Comparison of ENCODE assay signal across 10 cellular contexts in the genomic region with DNA sequence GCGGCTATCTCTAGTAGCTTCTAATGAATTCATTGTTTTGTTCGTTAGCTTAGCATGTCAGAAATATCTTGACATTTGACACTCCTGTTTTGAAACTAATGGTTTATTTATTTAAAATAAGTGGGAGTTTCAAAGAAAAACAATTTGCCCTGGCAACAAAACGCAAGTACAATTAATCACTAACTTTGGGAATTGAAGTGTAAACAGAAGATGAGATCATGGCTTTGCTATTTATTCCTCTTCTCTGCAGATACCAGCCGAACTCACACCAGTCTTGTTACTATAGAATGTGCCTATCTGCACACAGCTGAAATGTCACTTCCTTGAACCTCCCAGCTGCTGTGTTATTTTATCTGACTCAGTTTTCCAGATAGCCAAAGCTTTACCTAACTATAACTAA. TPM values are rescaled to one million over a fixed set of nuclear protein-coding genes. Genes with fewer than 3 reads are reported as not detected.
A peak's percentile ranks its signal among the peaks of the same experiment; 100 is the strongest.
DNase-seq lines count a peak whose midpoint lies in the region; ATAC-seq, FAIRE-seq and TF ChIP-seq lines count a peak whose summit lies in the region.
"Had no signal": no experiment of that assay in that cellular context is flagged by ENCODE, and none has a peak within 500 bp of the region (broad histone marks: within the 10 kb centered on the region; RNA-seq: fewer than 3 reads in every experiment).

No MANE protein-coding gene starts in this region.

- H4K20me1 ChIP-seq in astrocyte (ENCODE audit: insufficient read depth, low read length): no peaks in the 10 kb centered on the region

- no peak overlapping the region for H3K4me3 ChIP-seq in astrocyte (ENCODE audit: insufficient read depth, low read depth, low read length)

- H3K4me1 ChIP-seq in astrocyte (ENCODE audit: insufficient read depth, low read length): peaks cover 25% of the 10 kb centered on the region

- no peaks in the 10 kb centered on the region for H3K9me3 ChIP-seq in astrocyte (ENCODE audit: insufficient read depth, low read depth, low read length)

- H3K9ac ChIP-seq in astrocyte (ENCODE audit: low read length): peak overlapping the region; percentile 27

- H3K27ac ChIP-seq in astrocyte (ENCODE audit: low read depth, low read length): peak overlapping the region; percentile 55

- H3K36me3 Mint-ChIP-seq in astrocyte (ENCODE audit: low read depth, unreplicated experiment) (no peaks in the 10 kb centered on the region), type B pancreatic cell (no peaks in the 10 kb centered on the region)

- H3K4me3 Mint-ChIP-seq in astrocyte (ENCODE audit: unreplicated experiment): no peak overlapping the region
- no peak overlapping the region for H3K4me3 Mint-ChIP-seq in type B pancreatic cell
- H3K4me3 Mint-ChIP-seq: activated naive CD8-positive, alpha-beta T cell treated with anti-CD3 and anti-CD28 coated beads for 36 hours had no signal

- H3K4me2 ChIP-seq in astrocyte (ENCODE audit: low read length): peak overlapping the region; percentile 49

- H3K4me1 Mint-ChIP-seq in astrocyte (ENCODE audit: low read depth, unreplicated experiment) (peaks cover 34% of the 10 kb centered on the region), type B pancreatic cell (ENCODE audit: unreplicated experiment) (peaks cover 28% of the 10 kb centered on the region)
- H3K4me1 Mint-ChIP-seq: activated naive CD8-positive, alpha-beta T cell treated with anti-CD3 and anti-CD28 coated beads for 36 hours had no signal

- H3K27me3 ChIP-seq in astrocyte (ENCODE audit: insufficient read depth, low read length): no peaks in the 10 kb centered on the region

- H3K9me3 Mint-ChIP-seq in astrocyte (ENCODE audit: unreplicated experiment) (peaks cover 6% of the 10 kb centered on the region), type B pancreatic cell (no peaks in the 10 kb centered on the region)
- H3K9me3 Mint-ChIP-seq: activated naive CD8-positive, alpha-beta T cell treated with anti-CD3 and anti-CD28 coated beads for 36 hours had no signal

- in situ Hi-C loops in KBM-7 (cut with MboI; ENCODE audit: low pct_unique_long_range_greater_than_20kb, low sequenced_read_pairs): no loop called here

- no peak for ATAC-seq in GM19395 (IDR thresholded peaks at IDR 0.05; ENCODE audit: unreplicated experiment)

- peak overlapping the region; percentile 85 for H3K27ac Mint-ChIP-seq in astrocyte (ENCODE audit: unreplicated experiment)
- H3K27ac Mint-ChIP-seq in type B pancreatic cell: peak overlapping the region; percentile 20
- H3K27ac Mint-ChIP-seq: activated naive CD8-positive, alpha-beta T cell treated with anti-CD3 and anti-CD28 coated beads for 36 hours had no signal

- peak; percentile 9 for DNase-seq in HPDE6-E6E7 (ENCODE audit: extremely low spot score)
- peak; percentile 85 for DNase-seq in astrocyte (ENCODE audit: low read depth)
- DNase-seq in kidney tubule cell (ENCODE audit: low spot score): peak; percentile 93
- no peak for DNase-seq in type B pancreatic cell (ENCODE audit: extremely low spot score, unreplicated experiment)
- DNase-seq in KBM-7: no peak
- no peak for DNase-seq in epidermal melanocyte (ENCODE audit: insufficient read length, low spot score)
- DNase-seq: activated naive CD8-positive, alpha-beta T cell treated with anti-CD3 and anti-CD28 coated beads for 36 hours; GOT3; islet precursor cell had no signal

- no peaks in the 10 kb centered on the region for H3K79me2 ChIP-seq in astrocyte (ENCODE audit: insufficient read depth, low read length)

- H3K27me3 Mint-ChIP-seq in astrocyte (ENCODE audit: low read depth, unreplicated experiment) (no peaks in the 10 kb centered on the region), type B pancreatic cell (no peaks in the 10 kb centered on the region)

- no peak overlapping the region for H2AFZ ChIP-seq in astrocyte (ENCODE audit: low read depth, low read length)

- FAIRE-seq in astrocyte (lab: Jason Lieb, UNC): peak; percentile 37

- TF ChIP-seq CTCF in astrocyte (IDR thresholded peaks at IDR 0.05; ENCODE audit: insufficient read depth, low read depth, low read length): no peak
- TF ChIP-seq CTCF in type B pancreatic cell (conservative IDR thresholded peaks at IDR 0.05): no peak

- no peaks in the 10 kb centered on the region for H3K36me3 ChIP-seq in astrocyte (ENCODE audit: insufficient read depth, low read length)

RNA-seq across cellular contexts. Expression of a gene that starts 27.5 kb away (rescaled TPM):
- 0.62 and 0.79 TPM in 2 replicates for total RNA-seq in astrocyte
- total RNA-seq in type B pancreatic cell (ENCODE audit: low replicate concordance): 1.6 and 1.7 TPM in 2 replicates
- total RNA-seq: activated naive CD8-positive, alpha-beta T cell treated with anti-CD3 and anti-CD28 coated beads for 36 hours had no signal

Comparison
In these comparisons a context has a peak if more than half of its experiments do, and no peak if none do; other contexts are left out.
1. DNase-seq: peak in HPDE6-E6E7 (single experiment), astrocyte (single experiment) and kidney tubule cell (single experiment); none in type B pancreatic cell (single experiment), KBM-7 (single experiment) and epidermal melanocyte (single experiment).